13 cellular contexts compared by ENCODE assay signal in the genomic region with DNA sequence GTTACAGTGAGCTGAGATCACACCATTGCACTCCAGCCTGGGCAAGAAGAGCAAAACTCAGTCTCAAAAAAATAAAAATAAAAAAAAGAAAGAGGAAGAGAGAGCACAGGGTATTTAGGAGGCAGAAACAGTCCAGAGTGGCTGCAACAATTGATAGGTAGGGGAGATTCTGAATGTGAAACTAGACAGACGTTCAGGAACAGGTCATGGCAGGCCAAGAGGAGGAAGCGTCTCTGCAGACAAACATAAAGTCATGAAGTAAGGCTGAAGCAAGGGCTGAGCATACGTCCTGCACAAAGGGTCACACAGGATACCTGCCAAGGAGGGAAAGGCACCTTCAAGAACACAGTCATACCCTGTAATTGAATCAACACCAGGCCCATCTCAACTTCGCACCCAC.
DNase-seq lines count a peak whose midpoint lies in the region; ATAC-seq lines count a peak whose summit lies in the region.
"Had no signal": no experiment of that assay in that cellular context is flagged by ENCODE, and none has a peak within 500 bp of the region (broad histone marks: within the 10 kb centered on the region; RNA-seq: fewer than 3 reads in every experiment).

No MANE protein-coding gene starts in this region.

- H3K27ac Mint-ChIP-seq in naive B cell, result peak overlapping the region in 4 of 6 donors; percentile 3 to 79 (median 58)
- no peak overlapping the region for H3K27ac Mint-ChIP-seq in effector memory CD8-positive, alpha-beta T cell
- H3K27ac Mint-ChIP-seq: dendritic cell treated with granulocyte-macrophage colony-stimulating factor and Interleukin-4, amounts not matched to agents 40 ng/mL and 50 ng/mL, for 4 days; natural killer cell treated with Interleukin-12 subunit alpha and Interleukin-12 subunit beta and Interleukin-15 and Interleukin-18, amount 100 ng/mL, for 72 hours had no signal

- intact Hi-C loops in left cardiac atrium (cut with DNase I), result loop anchor here in 1 of 2 donors (5.0 kb wide), 1 partner anchor 42 kb away; no protein-coding TSS in a partner anchor

- H3K9me3 Mint-ChIP-seq in naive B cell, result peaks cover 0 to 9% (median 4%) of the 10 kb centered on the region in 7 donors
- H3K9me3 Mint-ChIP-seq in effector memory CD8-positive, alpha-beta T cell, result no peaks in the 10 kb centered on the region
- H3K9me3 Mint-ChIP-seq: dendritic cell treated with granulocyte-macrophage colony-stimulating factor and Interleukin-4, amounts not matched to agents 40 ng/mL and 50 ng/mL, for 4 days; natural killer cell treated with Interleukin-12 subunit alpha and Interleukin-12 subunit beta and Interleukin-15 and Interleukin-18, amount 100 ng/mL, for 72 hours had no signal

- H3K4me1 Mint-ChIP-seq in naive B cell, result peaks cover 5 to 13% (median 8%) of the 10 kb centered on the region in 3 donors
- no peaks in the 10 kb centered on the region for H3K4me1 Mint-ChIP-seq in effector memory CD8-positive, alpha-beta T cell (ENCODE audit: low read depth in 2 of 2)

- H3K36me3 Mint-ChIP-seq in naive B cell, result peaks cover 0 to 5% of the 10 kb centered on the region in 2 donors
- no peaks in the 10 kb centered on the region for H3K36me3 Mint-ChIP-seq in effector memory CD8-positive, alpha-beta T cell (ENCODE audit: insufficient read depth)
- H3K36me3 Mint-ChIP-seq: natural killer cell treated with Interleukin-12 subunit alpha and Interleukin-12 subunit beta and Interleukin-15 and Interleukin-18, amount 100 ng/mL, for 72 hours had no signal

- H3K27me3 Mint-ChIP-seq in naive B cell, result peaks cover 0 to 8% (median 6%) of the 10 kb centered on the region in 3 donors
- peaks cover 0 to 17% of the 10 kb centered on the region in 2 donors for H3K27me3 Mint-ChIP-seq in effector memory CD8-positive, alpha-beta T cell
- H3K27me3 Mint-ChIP-seq: dendritic cell treated with granulocyte-macrophage colony-stimulating factor and Interleukin-4, amounts not matched to agents 40 ng/mL and 50 ng/mL, for 4 days had no signal

- peak overlapping the region in 4 of 8 donors; percentile 3 to 69 (median 26) for H3K4me3 Mint-ChIP-seq in naive B cell
- H3K4me3 Mint-ChIP-seq in effector memory CD8-positive, alpha-beta T cell, result no peak overlapping the region
- H3K4me3 Mint-ChIP-seq: dendritic cell treated with granulocyte-macrophage colony-stimulating factor and Interleukin-4, amounts not matched to agents 40 ng/mL and 50 ng/mL, for 4 days; natural killer cell treated with Interleukin-12 subunit alpha and Interleukin-12 subunit beta and Interleukin-15 and Interleukin-18, amount 100 ng/mL, for 72 hours had no signal

- ATAC-seq in GM18909 (IDR thresholded peaks at IDR 0.05; ENCODE audit: poor library complexity, unreplicated experiment) (peak; percentile 88), GM21825 (IDR thresholded peaks at IDR 0.05; ENCODE audit: unreplicated experiment) (peak; percentile 84), HG03520 (IDR thresholded peaks at IDR 0.05; ENCODE audit: unreplicated experiment) (peak; percentile 92), naive B cell (ENCODE audit: low read depth in 2 of 2) (peak; percentile 95 to 99), left cardiac atrium (no peak)
- no peak for ATAC-seq in effector memory CD8-positive, alpha-beta T cell (replicated peaks)
- ATAC-seq: natural killer cell treated with Interleukin-12 subunit alpha and Interleukin-12 subunit beta and Interleukin-15 and Interleukin-18, amount 100 ng/mL, for 72 hours had no signal

- DNase-seq in naive B cell (peak; percentile 23), SW480 (ENCODE audit: low spot score) (no peak), left cardiac atrium (no peak), amygdala (lab: John Stamatoyannopoulos, UW) (no peak)
- no peak for DNase-seq in effector memory CD8-positive, alpha-beta T cell
- DNase-seq: activated CD4-positive, alpha-beta T cell treated with anti-CD3 and anti-CD28 coated beads for 1 hour; activated naive CD4-positive, alpha-beta T cell; Karpas-422 had no signal

Comparison
In these comparisons a context has a peak if more than half of its experiments do, and no peak if none do; other contexts are left out.
1. ATAC-seq: peak in GM18909 (single experiment), GM21825 (single experiment), HG03520 (single experiment) and naive B cell (2 of 2); none in left cardiac atrium (0 of 2) and effector memory CD8-positive, alpha-beta T cell (single experiment).
2. H3K27ac Mint-ChIP-seq: peak in naive B cell (4 of 6); none in effector memory CD8-positive, alpha-beta T cell (0 of 2).